In the genomic region with DNA sequence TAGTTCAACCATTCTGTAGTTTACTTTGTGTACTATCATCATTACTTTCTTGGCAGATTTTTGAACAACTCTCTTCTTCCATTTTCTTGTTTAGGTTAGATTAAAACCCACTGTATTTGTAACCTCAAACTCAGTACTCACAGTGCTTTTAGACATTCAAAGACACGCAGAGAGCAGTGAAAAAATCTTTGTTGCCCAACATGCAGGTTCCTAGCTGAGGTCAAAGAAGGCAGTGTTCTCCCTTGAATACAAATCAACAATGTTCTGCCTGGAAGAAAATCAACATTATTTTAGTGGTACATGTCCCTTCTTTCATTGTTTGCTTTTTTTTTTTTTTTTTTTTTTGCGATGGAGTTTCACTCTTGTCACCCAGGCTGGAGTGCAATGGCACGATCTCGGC, we compare ENCODE assay signal across 33 cellular contexts. TPM values are rescaled to one million over a fixed set of nuclear protein-coding genes. Genes with fewer than 3 reads are reported as not detected.
"Had no signal": no experiment of that assay in that cellular context is flagged by ENCODE, and none has a peak within 500 bp of the region (broad histone marks: within the 10 kb centered on the region; RNA-seq: fewer than 3 reads in every experiment).

No MANE protein-coding gene starts in this region.

- ATAC-seq: activated CD4-positive, alpha-beta T cell treated with anti-CD3 and anti-CD28 coated beads for 36 hours; activated CD8-positive, alpha-beta memory T cell treated with anti-CD3 and anti-CD28 coated beads, Interleukin-2, amount 10 ng/mL, durations not matched to agents 7 days and 5 days; activated CD8-positive, alpha-beta T cell treated with anti-CD3 and anti-CD28 coated beads, Interleukin-2, amount 10 ng/mL, durations not matched to agents 7 days and 5 days; activated naive CD8-positive, alpha-beta T cell treated with anti-CD3 and anti-CD28 coated beads, Interleukin-2, amount 50 U/mL, for 24 hours; esophagus mucosa; heart left ventricle had no signal

- H3K4me1 ChIP-seq: adrenal gland, breast epithelium had no signal

- H3K36me3 ChIP-seq: adrenal gland, breast epithelium, cardiac muscle cell had no signal

- H3K27me3 ChIP-seq: adrenal gland, ascending aorta, breast epithelium, cardiac muscle cell, heart left ventricle had no signal

- H3K4me3 ChIP-seq: adrenal gland, ascending aorta, breast epithelium, cardiac muscle cell, heart left ventricle had no signal

- DNase-seq: activated CD4-positive, alpha-beta memory T cell treated with anti-CD3 and anti-CD28 coated beads for 36 hours; activated CD4-positive, alpha-beta T cell treated with anti-CD3 and anti-CD28 coated beads for 36 hours; activated CD4-positive, alpha-beta T cell treated with anti-CD3 and anti-CD28 coated beads, Interleukin-2, amount 10 ng/mL, durations not matched to agents 24 days and 14 days; activated CD4-positive, CD25-positive, alpha-beta regulatory T cell; activated CD4-positive, CD25-positive, alpha-beta regulatory T cell treated with anti-CD3 and anti-CD28 coated beads, Interleukin-2, amount 50 U/mL, for 72 hours; activated CD8-positive, alpha-beta memory T cell treated with anti-CD3 and anti-CD28 coated beads, Interleukin-2, amount 10 ng/mL, durations not matched to agents 7 days and 5 days; activated CD8-positive, alpha-beta memory T cell treated with anti-CD3 and anti-CD28 coated beads, Interleukin-2, amount 50 U/mL, for 4 hours; activated CD8-positive, alpha-beta T cell treated with anti-CD3 and anti-CD28 coated beads, Interleukin-2, amount 10 ng/mL, durations not matched to agents 7 days and 5 days; activated effector memory CD4-positive, alpha-beta T cell treated with anti-CD3 and anti-CD28 coated beads, Interleukin-2, amount 50 U/mL, for 16 hours; activated naive CD4-positive, alpha-beta T cell treated with anti-CD3 and anti-CD28 coated beads for 36 hours; activated naive CD8-positive, alpha-beta T cell treated with anti-CD3 and anti-CD28 coated beads for 36 hours; activated naive CD8-positive, alpha-beta T cell treated with anti-CD3 and anti-CD28 coated beads, Interleukin-2, amount 50 U/mL, for 24 hours; activated T-cell treated with anti-CD3 and anti-CD28 coated beads, Interleukin-2, amount 50 U/mL, for 1 hour; activated T-cell treated with anti-CD3 and anti-CD28 coated beads, Interleukin-2, amount 50 U/mL, for 48 hours; adrenal gland; amygdala; central memory CD4-positive, alpha-beta T cell; cerebellar nuclear complex; effector memory CD4-positive, alpha-beta T cell; endodermal cell; foreskin fibroblast; glutamatergic neuron; heart left ventricle; T-helper 2 cell had no signal

- H3K27ac ChIP-seq: adrenal gland, ascending aorta, breast epithelium, cardiac muscle cell, heart left ventricle had no signal

- H3K9me3 ChIP-seq: adrenal gland, ascending aorta, heart left ventricle had no signal

RNA-seq across cellular contexts. Expression of a gene that starts 17.5 kb away (rescaled TPM):
- total RNA-seq: activated CD4-positive, alpha-beta memory T cell treated with anti-CD3 and anti-CD28 coated beads for 36 hours; activated CD4-positive, alpha-beta T cell treated with anti-CD3 and anti-CD28 coated beads for 36 hours; activated CD4-positive, alpha-beta T cell treated with anti-CD3 and anti-CD28 coated beads, Interleukin-2, amount 10 ng/mL, durations not matched to agents 24 days and 14 days; activated CD8-positive, alpha-beta memory T cell treated with anti-CD3 and anti-CD28 coated beads for 36 hours; activated CD8-positive, alpha-beta memory T cell treated with anti-CD3 and anti-CD28 coated beads, Interleukin-2, amount 10 ng/mL, durations not matched to agents 7 days and 5 days; activated CD8-positive, alpha-beta T cell treated with anti-CD3 and anti-CD28 coated beads, Interleukin-2, amount 10 ng/mL, durations not matched to agents 7 days and 5 days; activated naive CD4-positive, alpha-beta T cell treated with anti-CD3 and anti-CD28 coated beads for 36 hours; activated naive CD8-positive, alpha-beta T cell treated with anti-CD3 and anti-CD28 coated beads for 36 hours; activated T-helper 1 cell treated with anti-CD3 and anti-CD28 coated beads, Interleukin-12 subunit alpha, Interleukin-12 subunit beta, Interleukin-2, Interleukin-4 antibody, amounts not matched to agents 30 ng/mL and 10 ng/mL and 1 ng/mL, durations not matched to agents 14 hours and 24 hours and 36 hours; activated T-helper 2 cell treated with anti-CD3 and anti-CD28 coated beads, Interferon-gamma antibody, Interleukin-2, Interleukin-4, amounts not matched to agents 10 μg/mL and 5 μg/mL and 100 μg/mL, durations not matched to agents 14 hours and 24 hours and 36 hours; ascending aorta; breast epithelium; epithelial cell of proximal tubule; esophagus mucosa; heart left ventricle; T-helper 1 cell treated with Interleukin-12 subunit alpha and Interleukin-12 subunit beta and Interleukin-4 antibody, amounts not matched to agents 30 ng/mL and 1 ng/mL, for 36 hours had no signal
- polyA plus RNA-seq: heart left ventricle had no signal
